Comparison of ENCODE assay signal across 23 cellular contexts in genomic region chr12:58405363-58405762, GRCh38.
DNase-seq lines count a peak whose midpoint lies in the region; ATAC-seq, FAIRE-seq and TF ChIP-seq lines count a peak whose summit lies in the region.
"Had no signal": no experiment of that assay in that cellular context is flagged by ENCODE, and none has a peak within 500 bp of the region (broad histone marks: within the 10 kb centered on the region; RNA-seq: fewer than 3 reads in every experiment).

No MANE protein-coding gene starts in this region.

- H3K4me2 ChIP-seq in SK-N-SH (no peak overlapping the region), H1 (ENCODE audit: insufficient read depth in 1 of 2, low read depth in 2 of 2, low read length in 2 of 2) (no peak overlapping the region; a peak in 1 of 4 replicates), neuronal stem cell (ENCODE audit: insufficient read depth, low read length, poor library complexity, severe bottlenecking) (no peak overlapping the region)
- H3K4me2 ChIP-seq: A549; BLaER1 treated with 17β-estradiol and CSF1 and Interleukin-3, amounts not matched to agents 10 nM and 100 nM had no signal

- WGBS in SK-N-SH (ENCODE audit: low lambda C conversion rate) = 50% methylated on average over 4 of the region's 4 CpGs
- 97% methylated on average over 4 of the region's 4 CpGs; no CpG with 5 or more reads in 1 of the 2 experiments for WGBS in H1 (ENCODE audit: extremely low coverage in 1 of 2, insufficient coverage in 1 of 2, insufficient read length in 1 of 2, insufficient replicate concordance in 2 of 2, low coverage in 1 of 2, low lambda C conversion rate in 2 of 2, missing lambda C conversion rate in 1 of 2), 2 experiments
- WGBS in neuronal stem cell (ENCODE audit: extremely low coverage in 2 of 2, insufficient read length in 2 of 2, insufficient replicate concordance in 1 of 2), 2 donors = no CpG with 5 or more reads among the region's 4 CpGs

- H3K14ac ChIP-seq in H1 (ENCODE audit: insufficient read length) = no peak overlapping the region
- H3K14ac ChIP-seq in neuronal stem cell (ENCODE audit: low read length) = no peak overlapping the region

- H4K91ac ChIP-seq in H1 (replicated peaks; ENCODE audit: insufficient read length, low read length) (no peak overlapping the region), neuronal stem cell (ENCODE audit: low read depth, low read length, poor library complexity) (no peak overlapping the region)

- no peaks in the 10 kb centered on the region for H3K4me1 Mint-ChIP-seq in nephron progenitor cell
- H3K4me1 Mint-ChIP-seq: B cell had no signal

- no peaks in the 10 kb centered on the region for H3K23me2 ChIP-seq in H1 (ENCODE audit: low read depth, low read length)

- no peak overlapping the region for H2BK12ac ChIP-seq in H1 (ENCODE audit: low read depth, low read length)
- no peak overlapping the region for H2BK12ac ChIP-seq in neuronal stem cell (ENCODE audit: low read length)

- H2BK20ac ChIP-seq in H1 (ENCODE audit: low read length) = no peak overlapping the region

- H3K27me3 Mint-ChIP-seq in nephron progenitor cell (ENCODE audit: low read depth, poor library complexity) = peaks cover 3% of the 10 kb centered on the region
- H3K27me3 Mint-ChIP-seq: B cell; CD4-positive, alpha-beta T cell had no signal

- peak overlapping the region; percentile 11; the same call in 1 of the 2 replicates for H2AFZ ChIP-seq in SK-N-SH (ENCODE audit: low read depth)
- peak overlapping the region; percentile 15; the same call in 1 of the 2 replicates for H2AFZ ChIP-seq in H1 (ENCODE audit: low read length)
- H2AFZ ChIP-seq in neuronal stem cell (ENCODE audit: low read length) = no peak overlapping the region

- intact Hi-C loops in colonic mucosa (cut with DNase I) = no loop called here

- H3K9me3 Mint-ChIP-seq in nephron progenitor cell = no peaks in the 10 kb centered on the region
- H3K9me3 Mint-ChIP-seq: CD8-positive, alpha-beta T cell had no signal

- TF ChIP-seq RAD21 in SK-N-SH (IDR thresholded peaks at IDR 0.05; ENCODE audit: low read length) = no peak
- no peak for TF ChIP-seq RAD21 in H1 (IDR thresholded peaks at IDR 0.05 in 1 of 2, conservative IDR thresholded peaks at IDR 0.05 in 1 of 2; ENCODE audit: low read depth in 2 of 2, low read length in 2 of 2)

- H3K79me2 ChIP-seq in SK-N-SH (ENCODE audit: insufficient read depth) (no peaks in the 10 kb centered on the region), H1 (ENCODE audit: control insufficient read depth in 1 of 2, insufficient read depth in 2 of 2, low read length in 2 of 2) (no peaks in the 10 kb centered on the region)

- no peak for FAIRE-seq in H1 (lab: Jason Lieb, UNC)
- FAIRE-seq in urothelium cell line (lab: Jason Lieb, UNC) = no peak
- FAIRE-seq: A549, D721Med, G401.6, GM12891, GM19239 had no signal

- no peaks in the 10 kb centered on the region for H3F3A ChIP-seq in SK-N-SH (replicated peaks; ENCODE audit: insufficient read depth)

- no peak overlapping the region for H2AK5ac ChIP-seq in H1 (ENCODE audit: low read depth, low read length)
- H2AK5ac ChIP-seq in neuronal stem cell (ENCODE audit: low read depth, low read length) = no peak overlapping the region

- H3K9me3 ChIP-seq in SK-N-SH (no peaks in the 10 kb centered on the region), H1 (ENCODE audit: insufficient read depth in 2 of 2, low read depth in 1 of 2, low read length in 1 of 2) (no peaks in the 10 kb centered on the region), colonic mucosa (no peaks in the 10 kb centered on the region), neuronal stem cell (replicated peaks in 1 of 2; ENCODE audit: control insufficient read depth in 2 of 2, insufficient read depth in 1 of 2, low read depth in 1 of 2, low read length in 2 of 2) (no peaks in the 10 kb centered on the region)
- H3K9me3 ChIP-seq: A549 had no signal

- H3K36me3 ChIP-seq in SK-N-SH (replicated peaks in 1 of 2; ENCODE audit: control insufficient read depth in 1 of 2, insufficient read depth in 2 of 2, low read length in 1 of 2) = no peaks in the 10 kb centered on the region
- H3K36me3 ChIP-seq in H1 (ENCODE audit: control insufficient read depth in 2 of 4, insufficient read depth in 4 of 4, low read length in 3 of 4) = no peaks in the 10 kb centered on the region
- no peaks in the 10 kb centered on the region for H3K36me3 ChIP-seq in colonic mucosa
- no peaks in the 10 kb centered on the region for H3K36me3 ChIP-seq in neuronal stem cell (replicated peaks in 1 of 2; ENCODE audit: control insufficient read depth in 2 of 2, insufficient read depth in 2 of 2, low read length in 2 of 2)
- H3K36me3 ChIP-seq: BLaER1 treated with 17β-estradiol and CSF1 and Interleukin-3, amounts not matched to agents 10 nM and 100 nM had no signal

- no peaks in the 10 kb centered on the region for H3K9me2 ChIP-seq in SK-N-SH

- no peak for TF ChIP-seq POLR2A in H1 (IDR thresholded peaks at IDR 0.05; ENCODE audit: control extremely low read depth in 1 of 2, low read depth in 2 of 2, low read length in 2 of 2)

- DNase-seq in SK-N-SH = no peak
- no peak for DNase-seq in H1 (ENCODE audit: low read depth in 1 of 2, low spot score in 2 of 2)
- DNase-seq in nephron progenitor cell = no peak
- DNase-seq in colonic mucosa = no peak
- DNase-seq in urothelium cell line (ENCODE audit: low spot score) = no peak
- DNase-seq in neuronal stem cell (ENCODE audit: low spot score) = no peak
- DNase-seq: AML-193; Caco-2; Calu3; CD4-positive, alpha-beta T cell; CD8-positive, alpha-beta T cell; DMS79 treated with DMSO at 0.1 percent for 48 hours; GF-D8 had no signal

- POLR2A ChIA-PET in SK-N-SH (lab: Yijun Ruan, JAX) (no interaction called here), H1 (lab: Charles Lee; ENCODE audit: partially characterized antibody) (no interaction called here)

- TF ChIP-seq CTCF in SK-N-SH (IDR thresholded peaks at IDR 0.05) = no peak
- TF ChIP-seq CTCF in H1 (IDR thresholded peaks at IDR 0.05; ENCODE audit: control extremely low read depth in 1 of 3, insufficient read depth in 1 of 3, low read depth in 1 of 3, low read length in 3 of 3) = no peak
- TF ChIP-seq CTCF in nephron progenitor cell (IDR thresholded peaks at IDR 0.05) = no peak
- TF ChIP-seq CTCF in colonic mucosa (IDR thresholded peaks at IDR 0.05) = no peak

- H3K4me3 ChIP-seq in SK-N-SH (ENCODE audit: low read depth in 2 of 2, low read length in 1 of 2) (no peak overlapping the region), H1 (ENCODE audit: extremely low read depth in 1 of 4, insufficient read depth in 2 of 4, low read depth in 3 of 4, low read length in 4 of 4) (no peak overlapping the region), colonic mucosa (no peak overlapping the region), neuronal stem cell (ENCODE audit: low read length in 2 of 2) (no peak overlapping the region)
- H3K4me3 ChIP-seq: A549; BLaER1 treated with 17β-estradiol and CSF1 and Interleukin-3, amounts not matched to agents 10 nM and 100 nM had no signal

- ATAC-seq in SK-N-SH treated with all-trans-retinoic acid at 6 μM for 48 hours = no peak
- ATAC-seq: A549; CD8-positive, alpha-beta T cell had no signal

- H3K9ac ChIP-seq in SK-N-SH = no peak overlapping the region
- H3K9ac ChIP-seq in H1 (replicated peaks in 1 of 4; ENCODE audit: extremely low read depth in 1 of 4, low read depth in 3 of 4, low read length in 3 of 4) = no peak overlapping the region
- no peak overlapping the region for H3K9ac ChIP-seq in colonic mucosa (ENCODE audit: low read depth in 2 of 2, low read length in 2 of 2)
- no peak overlapping the region for H3K9ac ChIP-seq in neuronal stem cell (ENCODE audit: low read depth, low read length, poor library complexity)
- H3K9ac ChIP-seq: BLaER1 treated with 17β-estradiol and CSF1 and Interleukin-3, amounts not matched to agents 10 nM and 100 nM had no signal

- no peak overlapping the region for H3K4me3 Mint-ChIP-seq in nephron progenitor cell
- H3K4me3 Mint-ChIP-seq: B cell; CD4-positive, alpha-beta T cell; CD8-positive, alpha-beta T cell had no signal

- H3K18ac ChIP-seq in H1 (ENCODE audit: extremely low read depth, low read length) (no peak overlapping the region), neuronal stem cell (ENCODE audit: low read length) (no peak overlapping the region)

- H4K8ac ChIP-seq in H1 (ENCODE audit: extremely low read depth, insufficient read depth, low read length) (no peak overlapping the region), neuronal stem cell (ENCODE audit: low read depth, low read length) (no peak overlapping the region)

- H4K20me1 ChIP-seq in SK-N-SH (ENCODE audit: insufficient read depth) (no peaks in the 10 kb centered on the region), H1 (replicated peaks in 1 of 2; ENCODE audit: control insufficient read depth in 1 of 2, insufficient read depth in 2 of 2, low read length in 2 of 2) (no peaks in the 10 kb centered on the region)
- H4K20me1 ChIP-seq: BLaER1 treated with 17β-estradiol and CSF1 and Interleukin-3, amounts not matched to agents 10 nM and 100 nM had no signal

- TF ChIP-seq EP300 in SK-N-SH (IDR thresholded peaks at IDR 0.05; ENCODE audit: borderline replicate concordance in 1 of 2, low read depth in 1 of 2, low read length in 1 of 2) = no peak
- TF ChIP-seq EP300 in H1 (IDR thresholded peaks at IDR 0.05; ENCODE audit: borderline replicate concordance in 1 of 2, low read depth in 2 of 2, low read length in 2 of 2) = no peak

- no peak overlapping the region for H3K4ac ChIP-seq in H1 (replicated peaks; ENCODE audit: insufficient read length, low read depth, low read length)
- no peak overlapping the region for H3K4ac ChIP-seq in neuronal stem cell (ENCODE audit: low read length)

- H3K36me3 Mint-ChIP-seq in nephron progenitor cell (ENCODE audit: low read depth) = no peaks in the 10 kb centered on the region
- H3K36me3 Mint-ChIP-seq: CD8-positive, alpha-beta T cell had no signal

- H3K23ac ChIP-seq in H1 (ENCODE audit: insufficient read length) = no peak overlapping the region
- H3K23ac ChIP-seq in neuronal stem cell (ENCODE audit: low read depth, low read length, poor library complexity) = no peak overlapping the region

- no peak overlapping the region for H2BK120ac ChIP-seq in H1 (replicated peaks; ENCODE audit: low read depth, low read length)
- H2BK120ac ChIP-seq in neuronal stem cell (ENCODE audit: low read depth, low read length) = no peak overlapping the region

- CTCF ChIA-PET in SK-N-SH (lab: Yijun Ruan, JAX) (no interaction called here), H1 (lab: Charles Lee; ENCODE audit: partially characterized antibody) (interaction anchor here (1.5 kb wide), 1 partner anchor 14 kb away, joined by 5 read pairs; no protein-coding TSS in a partner anchor)

- H3K56ac ChIP-seq in H1 (replicated peaks; ENCODE audit: insufficient read length, low read depth, low read length) = no peak overlapping the region

- no peak overlapping the region for H3K27ac ChIP-seq in SK-N-SH (ENCODE audit: low read depth in 2 of 2, low read length in 1 of 2)
- H3K27ac ChIP-seq in H1 (ENCODE audit: low read depth, low read length) = no peak overlapping the region
- no peak overlapping the region for H3K27ac ChIP-seq in colonic mucosa
- H3K27ac ChIP-seq in neuronal stem cell (replicated peaks; ENCODE audit: low read length) = no peak overlapping the region
- H3K27ac ChIP-seq: 22Rv1; A549; BLaER1 treated with 17β-estradiol and CSF1 and Interleukin-3, amounts not matched to agents 10 nM and 100 nM; C4-2B had no signal

- H2BK5ac ChIP-seq in H1 (ENCODE audit: low read depth, low read length) = no peak overlapping the region
- no peak overlapping the region for H2BK5ac ChIP-seq in neuronal stem cell (ENCODE audit: low read length)

- no peaks in the 10 kb centered on the region for H3K79me1 ChIP-seq in H1 (ENCODE audit: low read depth, low read length)
- H3K79me1 ChIP-seq in neuronal stem cell (ENCODE audit: low read depth, low read length) = no peaks in the 10 kb centered on the region

- H3K4me1 ChIP-seq in SK-N-SH (ENCODE audit: control insufficient read depth in 1 of 2, insufficient read depth in 2 of 2, low read depth in 1 of 2, low read length in 1 of 2) (no peaks in the 10 kb centered on the region), H1 (replicated peaks in 1 of 4; ENCODE audit: control insufficient read depth in 3 of 4, insufficient read depth in 4 of 4, low read length in 3 of 4) (no peaks in the 10 kb centered on the region; a peak in 1 of 7 replicates), colonic mucosa (no peaks in the 10 kb centered on the region), neuronal stem cell (ENCODE audit: control insufficient read depth in 2 of 2, insufficient read depth in 1 of 2, low read depth in 1 of 2, low read length in 2 of 2) (peaks cover 0 to 3% of the 10 kb centered on the region in 2 donors)
- H3K4me1 ChIP-seq: A549; BLaER1 treated with 17β-estradiol and CSF1 and Interleukin-3, amounts not matched to agents 10 nM and 100 nM had no signal

- H3K27me3 ChIP-seq in SK-N-SH (ENCODE audit: insufficient read depth) (no peaks in the 10 kb centered on the region), H1 (replicated peaks in 1 of 4; ENCODE audit: control insufficient read depth in 3 of 4, extremely low read depth in 1 of 4, insufficient read depth in 3 of 4, low read length in 3 of 4) (no peaks in the 10 kb centered on the region), colonic mucosa (no peaks in the 10 kb centered on the region), neuronal stem cell (ENCODE audit: control insufficient read depth in 3 of 3, insufficient read depth in 3 of 3, low read depth in 1 of 3, low read length in 3 of 3) (no peaks in the 10 kb centered on the region)
- H3K27me3 ChIP-seq: BLaER1 treated with 17β-estradiol and CSF1 and Interleukin-3, amounts not matched to agents 10 nM and 100 nM had no signal

- no peak overlapping the region for H2BK15ac ChIP-seq in H1 (ENCODE audit: low read length)
- no peak overlapping the region for H2BK15ac ChIP-seq in neuronal stem cell (ENCODE audit: low read length)

- H4K5ac ChIP-seq in H1 (ENCODE audit: insufficient read length, low read depth, low read length) = no peak overlapping the region

- peak overlapping the region; percentile 47 for H3K27ac Mint-ChIP-seq in nephron progenitor cell
- H3K27ac Mint-ChIP-seq: B cell; CD4-positive, alpha-beta T cell; CD8-positive, alpha-beta T cell had no signal

Comparison
In these comparisons a context has a peak if more than half of its experiments do, and no peak if none do; other contexts are left out.
1. Of the 17 proteins assayed by ChIP-seq in both H1 and SK-N-SH: peak only in H1: MAX; only in SK-N-SH: none; in both: none; in neither: 16.